ENCODE assay signal across 26 cellular contexts in the genomic region with DNA sequence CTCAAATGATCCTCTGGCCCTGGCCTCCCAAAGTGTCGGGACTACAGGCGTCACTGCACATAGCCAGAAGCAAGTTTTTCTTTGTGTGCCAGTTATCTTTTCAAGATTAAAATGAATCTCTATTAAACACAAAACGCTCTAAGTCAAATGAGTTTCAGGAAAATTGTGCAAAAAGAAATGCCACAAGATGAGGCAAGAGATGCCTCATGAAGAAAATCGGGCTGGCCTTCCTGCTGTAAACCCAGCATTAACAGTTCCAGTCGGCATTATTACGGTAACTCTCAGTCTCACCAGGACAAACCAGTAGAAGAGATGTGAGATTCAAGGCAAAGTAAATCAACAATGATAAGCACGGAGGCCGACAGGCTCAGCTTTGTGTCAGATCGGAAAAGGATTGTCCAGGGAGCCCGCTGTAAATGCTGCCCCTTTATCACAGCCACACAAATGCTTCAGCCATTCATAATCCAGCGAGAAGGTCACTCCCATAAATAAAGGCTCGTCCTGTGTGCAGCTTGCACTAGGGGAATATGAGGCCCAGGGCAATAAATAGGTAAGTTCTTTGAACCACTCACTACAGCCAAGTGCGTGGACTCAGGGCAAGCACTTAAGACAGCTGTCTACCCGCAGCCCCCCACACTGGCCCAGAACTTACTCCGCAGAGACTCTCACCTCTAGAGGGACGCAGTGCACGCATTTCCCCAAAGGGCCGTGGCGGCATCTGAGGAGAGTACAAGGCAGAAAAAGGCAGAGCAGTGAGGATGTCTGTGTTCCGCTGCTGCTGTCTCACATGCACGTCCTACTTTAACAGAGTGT. TPM values are rescaled to one million over a fixed set of nuclear protein-coding genes. Genes with fewer than 3 reads are reported as not detected.
DNase-seq lines count a peak whose midpoint lies in the region; ATAC-seq and TF ChIP-seq lines count a peak whose summit lies in the region.
"Had no signal": no experiment of that assay in that cellular context is flagged by ENCODE, and none has a peak within 500 bp of the region (broad histone marks: within the 10 kb centered on the region; RNA-seq: fewer than 3 reads in every experiment).

No MANE protein-coding gene starts in this region.

- no peaks in the 10 kb centered on the region for H3K4me1 Mint-ChIP-seq in GM23338
- H3K4me1 Mint-ChIP-seq in WTC11: no peaks in the 10 kb centered on the region
- H3K4me1 Mint-ChIP-seq: H9 had no signal

- peaks cover 6% of the 10 kb centered on the region for H3K27me3 Mint-ChIP-seq in GM23338 (ENCODE audit: insufficient read depth, low read depth, poor library complexity)
- no peaks in the 10 kb centered on the region for H3K27me3 Mint-ChIP-seq in WTC11 (ENCODE audit: low read depth)
- H3K27me3 Mint-ChIP-seq: activated CD4-positive, alpha-beta T cell treated with anti-CD3 and anti-CD28 coated beads, Interleukin-2, amount 10 ng/mL, durations not matched to agents 24 days and 14 days; activated naive CD8-positive, alpha-beta T cell treated with anti-CD3 and anti-CD28 coated beads, Interleukin-2, amount 10 ng/mL, durations not matched to agents 7 days and 5 days; CD4-positive, alpha-beta memory T cell; IgD-negative memory B cell; stimulated activated naive CD8-positive, alpha-beta T cell treated with anti-CD3 and anti-CD28 coated beads, Interleukin-15, amount 100 ng/mL, for 72 hours had no signal

- 85% methylated on average over 21 of the region's 21 CpGs for WGBS in hepatocyte (ENCODE audit: low lambda C conversion rate, missing lambda C conversion rate)

- H3K4me1 ChIP-seq in GM23338 (ENCODE audit: insufficient read depth) (no peaks in the 10 kb centered on the region), hepatocyte (ENCODE audit: insufficient read depth) (no peaks in the 10 kb centered on the region)
- H3K4me1 ChIP-seq: foreskin keratinocyte had no signal

- H3K9me3 Mint-ChIP-seq in GM23338: no peaks in the 10 kb centered on the region
- no peaks in the 10 kb centered on the region for H3K9me3 Mint-ChIP-seq in WTC11
- H3K9me3 Mint-ChIP-seq: activated CD4-positive, alpha-beta T cell treated with anti-CD3 and anti-CD28 coated beads, Interleukin-2, amount 10 ng/mL, durations not matched to agents 24 days and 14 days; activated naive CD8-positive, alpha-beta T cell treated with anti-CD3 and anti-CD28 coated beads, Interleukin-2, amount 10 ng/mL, durations not matched to agents 7 days and 5 days; activated T-helper 2 cell treated with anti-CD3 and anti-CD28 coated beads, Interferon-gamma antibody, Interleukin-2, Interleukin-4, amounts not matched to agents 10 μg/mL and 5 μg/mL and 100 μg/mL, durations not matched to agents 14 hours and 24 hours and 36 hours; CD4-positive, alpha-beta memory T cell; H9; IgD-negative memory B cell; stimulated activated naive CD8-positive, alpha-beta T cell treated with anti-CD3 and anti-CD28 coated beads, Interleukin-15, amount 100 ng/mL, for 72 hours; T-helper 1 cell treated with Interleukin-12 subunit alpha and Interleukin-12 subunit beta and Interleukin-4 antibody, amounts not matched to agents 30 μg/mL and 1 μg/mL, for 36 hours had no signal

- H3K27ac ChIP-seq in GM23338 (ENCODE audit: low read depth) (no peak overlapping the region), hepatocyte (no peak overlapping the region)
- H3K27ac ChIP-seq: foreskin keratinocyte, tibial nerve had no signal

- POLR2A ChIA-PET in WTC11 (lab: Charles Lee): no interaction called here

- H3K79me2 ChIP-seq in GM23338 (replicated peaks; ENCODE audit: insufficient read depth): peaks cover 42% of the 10 kb centered on the region
- peaks cover 25% of the 10 kb centered on the region for H3K79me2 ChIP-seq in hepatocyte

- H3K4me3 ChIP-seq in GM23338 (no peak overlapping the region), hepatocyte (no peak overlapping the region)
- H3K4me3 ChIP-seq: MG63, tibial nerve had no signal

- H3K4me3 Mint-ChIP-seq in GM23338 (no peak overlapping the region), WTC11 (no peak overlapping the region)
- H3K4me3 Mint-ChIP-seq: activated CD4-positive, alpha-beta T cell treated with anti-CD3 and anti-CD28 coated beads, Interleukin-2, amount 10 ng/mL, durations not matched to agents 24 days and 14 days; activated naive CD8-positive, alpha-beta T cell treated with anti-CD3 and anti-CD28 coated beads, Interleukin-2, amount 10 ng/mL, durations not matched to agents 7 days and 5 days; CD4-positive, alpha-beta memory T cell; H9; IgD-negative memory B cell; stimulated activated naive CD8-positive, alpha-beta T cell treated with anti-CD3 and anti-CD28 coated beads, Interleukin-15, amount 100 ng/mL, for 72 hours; T-helper 1 cell treated with Interleukin-12 subunit alpha and Interleukin-12 subunit beta and Interleukin-4 antibody, amounts not matched to agents 30 μg/mL and 1 μg/mL, for 36 hours had no signal

- TF ChIP-seq CTCF in GM23338 (conservative IDR thresholded peaks at IDR 0.05; ENCODE audit: low read depth in 2 of 2) (no peak), WTC11 (IDR thresholded peaks at IDR 0.05) (no peak), hepatocyte (IDR thresholded peaks at IDR 0.05; ENCODE audit: poor library complexity) (no peak)

- ATAC-seq in GM23338 (peak; percentile 40; the same call in 2 of the 3 replicates), WTC11 (0 out of 2 replicates have a peak, but pooled peaks have one; percentile 30), GM19455 (IDR thresholded peaks at IDR 0.05; ENCODE audit: unreplicated experiment) (no peak)
- no peak for ATAC-seq in stimulated activated naive CD8-positive, alpha-beta T cell treated with anti-CD3 and anti-CD28 coated beads, Interleukin-15, Interleukin-2, amounts not matched to agents 100 U/mL and 50 U/mL, for 24 hours
- ATAC-seq: foreskin keratinocyte; stimulated activated naive CD8-positive, alpha-beta T cell treated with anti-CD3 and anti-CD28 coated beads, Interleukin-15, amount 100 ng/mL, for 72 hours had no signal

- DNase-seq in GM23338 (ENCODE audit: low spot score) (peak; percentile 31), WTC11 (ENCODE audit: low spot score) (peak; percentile 15), hepatocyte (ENCODE audit: low spot score) (peak; percentile 22), DMS 273 (lab: John Stamatoyannopoulos, UW; ENCODE audit: unreplicated experiment) (no peak)
- DNase-seq in stimulated activated naive CD8-positive, alpha-beta T cell treated with anti-CD3 and anti-CD28 coated beads, Interleukin-15, Interleukin-2, amounts not matched to agents 100 U/mL and 50 U/mL, for 24 hours: no peak
- DNase-seq: activated CD4-positive, alpha-beta T cell treated with anti-CD3 and anti-CD28 coated beads, Interleukin-2, amount 10 ng/mL, durations not matched to agents 24 days and 14 days; activated naive CD8-positive, alpha-beta T cell treated with anti-CD3 and anti-CD28 coated beads, Interleukin-2, amount 10 ng/mL, durations not matched to agents 7 days and 5 days; CD4-positive, alpha-beta memory T cell; erythroblast; foreskin keratinocyte; H9; mammary epithelial cell; MG63; NCI-H1436; NCI-H2107; NK-92 treated with Interleukin-12 subunit alpha and Interleukin-12 subunit beta, amount 100 ng/mL, for 24 hours; nucleus accumbens; stimulated activated CD4-positive, alpha-beta T cell treated with anti-CD3 and anti-CD28 coated beads, Interleukin-12 subunit alpha, Interleukin-12 subunit beta, amount 100 ng/mL, for 4 hours; stimulated activated naive CD8-positive, alpha-beta T cell treated with anti-CD3 and anti-CD28 coated beads, Interleukin-15, amount 100 ng/mL, for 72 hours had no signal

- no peaks in the 10 kb centered on the region for H3K9me2 ChIP-seq in GM23338 (ENCODE audit: insufficient read depth)
- H3K9me2 ChIP-seq in hepatocyte (replicated peaks; ENCODE audit: insufficient read depth): no peaks in the 10 kb centered on the region

- H3F3A ChIP-seq in GM23338 (replicated peaks; ENCODE audit: low read depth): peaks cover 4% of the 10 kb centered on the region; the same call in 1 of the 2 replicates

- H4K20me1 ChIP-seq in GM23338 (replicated peaks; ENCODE audit: insufficient read depth): peaks cover 44% of the 10 kb centered on the region
- H4K20me1 ChIP-seq in hepatocyte (ENCODE audit: insufficient read depth, poor library complexity, severe bottlenecking): peaks cover 12% of the 10 kb centered on the region

- no peaks in the 10 kb centered on the region for H3K9me3 ChIP-seq in hepatocyte (ENCODE audit: low read depth)
- H3K9me3 ChIP-seq: MG63, tibial nerve had no signal

- no peak overlapping the region for H3K4me2 ChIP-seq in GM23338
- H3K4me2 ChIP-seq in hepatocyte: no peak overlapping the region

- no peak overlapping the region for H3K27ac Mint-ChIP-seq in GM23338
- H3K27ac Mint-ChIP-seq in WTC11: no peak overlapping the region
- H3K27ac Mint-ChIP-seq: activated CD4-positive, alpha-beta T cell treated with anti-CD3 and anti-CD28 coated beads, Interleukin-2, amount 10 ng/mL, durations not matched to agents 24 days and 14 days; activated naive CD8-positive, alpha-beta T cell treated with anti-CD3 and anti-CD28 coated beads, Interleukin-2, amount 10 ng/mL, durations not matched to agents 7 days and 5 days; H9; T-helper 1 cell treated with Interleukin-12 subunit alpha and Interleukin-12 subunit beta and Interleukin-4 antibody, amounts not matched to agents 30 μg/mL and 1 μg/mL, for 36 hours had no signal

- peaks cover 55% of the 10 kb centered on the region for H3K36me3 ChIP-seq in GM23338 (ENCODE audit: insufficient read depth)
- no peaks in the 10 kb centered on the region for H3K36me3 ChIP-seq in hepatocyte (replicated peaks; ENCODE audit: insufficient read depth, low read depth)

- CTCF ChIA-PET in WTC11 (lab: Charles Lee): no interaction called here

- no peak overlapping the region for H2AFZ ChIP-seq in GM23338
- no peak overlapping the region for H2AFZ ChIP-seq in hepatocyte

- no peaks in the 10 kb centered on the region for H3K27me3 ChIP-seq in GM23338 (ENCODE audit: insufficient read depth)
- no peaks in the 10 kb centered on the region for H3K27me3 ChIP-seq in hepatocyte
- H3K27me3 ChIP-seq: foreskin keratinocyte, MG63, tibial nerve had no signal

- H3K36me3 Mint-ChIP-seq in GM23338 (ENCODE audit: low read depth): peaks cover 78% of the 10 kb centered on the region
- H3K36me3 Mint-ChIP-seq in WTC11: peaks cover 65% of the 10 kb centered on the region

RNA-seq across cellular contexts. Expression of a gene that starts 27.2 kb away (rescaled TPM):
- 54.3 and 79.1 TPM in 2 replicates for total RNA-seq in GM23338 (2014; rRNA removed; shearing (Covaris generic))
- polyA plus RNA-seq in GM23338 (2016; fragmentation: Nextera tagmentation; extraction: Ambion mirVana) (23.0 and 24.1 TPM in 2 replicates), hepatocyte (53.7 and 56.1 TPM in 2 replicates)
- total RNA-seq in WTC11 (2021) (80.3 to 89.2 TPM (median 83.5 TPM) in 3 replicates), hepatocyte (48.2 and 54.6 TPM in 2 replicates)

RNA-seq across cellular contexts. Expression of a gene that starts 27.2 kb away (rescaled TPM):
- 0.31 and 0.66 TPM in 2 replicates for total RNA-seq in GM23338 (2014; rRNA removed; shearing (Covaris generic))
- 1.2 and 1.5 TPM in 2 replicates for polyA plus RNA-seq in GM23338 (2016; fragmentation: Nextera tagmentation; extraction: Ambion mirVana)
- total RNA-seq in WTC11 (2021): 1.5 to 3.0 TPM (median 2.4 TPM) in 3 replicates
- 1.4 and 3.5 TPM in 2 replicates for total RNA-seq in hepatocyte
- 12.0 and 15.2 TPM in 2 replicates for polyA plus RNA-seq in hepatocyte

RNA-seq across cellular contexts. Expression of a gene that starts 46.6 kb away (rescaled TPM):
- total RNA-seq in GM23338 (2014; rRNA removed; shearing (Covaris generic)): 4.0 and 5.5 TPM in 2 replicates
- polyA plus RNA-seq in GM23338 (2016; fragmentation: Nextera tagmentation; extraction: Ambion mirVana): 9.0 and 11.4 TPM in 2 replicates
- 4.4 to 6.9 TPM (median 6.3 TPM) in 3 replicates for total RNA-seq in WTC11 (2021)
- 0.87 and 2.1 TPM in 2 replicates for total RNA-seq in hepatocyte
- polyA plus RNA-seq in hepatocyte: 0.37 and 0.83 TPM in 2 replicates
- total RNA-seq: cerebellum, foreskin keratinocyte, tibial nerve had no signal
- polyA plus RNA-seq: keratinocyte, mammary epithelial cell had no signal

RNA-seq across cellular contexts. Expression of a gene that starts 56.7 kb away (rescaled TPM):
- 46.0 and 76.2 TPM in 2 replicates for total RNA-seq in GM23338 (2014; rRNA removed; shearing (Covaris generic))
- 64.9 and 73.0 TPM in 2 replicates for polyA plus RNA-seq in GM23338 (2016; fragmentation: Nextera tagmentation; extraction: Ambion mirVana)
- 47.0 to 49.6 TPM (median 48.1 TPM) in 3 replicates for total RNA-seq in WTC11 (2021)
- 22.3 and 37.8 TPM in 2 replicates for total RNA-seq in hepatocyte
- polyA plus RNA-seq in hepatocyte: 39.8 and 55.2 TPM in 2 replicates

RNA-seq across cellular contexts. Expression of a gene that starts 56.8 kb away (rescaled TPM):
- 22.3 and 26.1 TPM in 2 replicates for total RNA-seq in GM23338 (2014; rRNA removed; shearing (Covaris generic))
- 69.3 and 73.4 TPM in 2 replicates for polyA plus RNA-seq in GM23338 (2016; fragmentation: Nextera tagmentation; extraction: Ambion mirVana)
- total RNA-seq in WTC11 (2021): 34.3 to 36.8 TPM (median 35.2 TPM) in 3 replicates
- total RNA-seq in hepatocyte: 8.3 and 9.1 TPM in 2 replicates
- polyA plus RNA-seq in hepatocyte: 20.5 and 23.0 TPM in 2 replicates

Comparison
In these comparisons a context has a peak if more than half of its experiments do, and no peak if none do; other contexts are left out.
1. ATAC-seq: peak in GM23338 (single experiment) and WTC11 (single experiment); none in stimulated activated naive CD8-positive, alpha-beta T cell treated with anti-CD3 and anti-CD28 coated beads, Interleukin-15, Interleukin-2, amounts not matched to agents 100 U/mL and 50 U/mL, for 24 hours (single experiment) and GM19455 (single experiment).
2. DNase-seq: peak in GM23338 (single experiment), WTC11 (single experiment) and hepatocyte (single experiment); none in DMS 273 (single experiment) and stimulated activated naive CD8-positive, alpha-beta T cell treated with anti-CD3 and anti-CD28 coated beads, Interleukin-15, Interleukin-2, amounts not matched to agents 100 U/mL and 50 U/mL, for 24 hours (single experiment).